ENCODE assay signal across 8 cellular contexts in the genomic region with DNA sequence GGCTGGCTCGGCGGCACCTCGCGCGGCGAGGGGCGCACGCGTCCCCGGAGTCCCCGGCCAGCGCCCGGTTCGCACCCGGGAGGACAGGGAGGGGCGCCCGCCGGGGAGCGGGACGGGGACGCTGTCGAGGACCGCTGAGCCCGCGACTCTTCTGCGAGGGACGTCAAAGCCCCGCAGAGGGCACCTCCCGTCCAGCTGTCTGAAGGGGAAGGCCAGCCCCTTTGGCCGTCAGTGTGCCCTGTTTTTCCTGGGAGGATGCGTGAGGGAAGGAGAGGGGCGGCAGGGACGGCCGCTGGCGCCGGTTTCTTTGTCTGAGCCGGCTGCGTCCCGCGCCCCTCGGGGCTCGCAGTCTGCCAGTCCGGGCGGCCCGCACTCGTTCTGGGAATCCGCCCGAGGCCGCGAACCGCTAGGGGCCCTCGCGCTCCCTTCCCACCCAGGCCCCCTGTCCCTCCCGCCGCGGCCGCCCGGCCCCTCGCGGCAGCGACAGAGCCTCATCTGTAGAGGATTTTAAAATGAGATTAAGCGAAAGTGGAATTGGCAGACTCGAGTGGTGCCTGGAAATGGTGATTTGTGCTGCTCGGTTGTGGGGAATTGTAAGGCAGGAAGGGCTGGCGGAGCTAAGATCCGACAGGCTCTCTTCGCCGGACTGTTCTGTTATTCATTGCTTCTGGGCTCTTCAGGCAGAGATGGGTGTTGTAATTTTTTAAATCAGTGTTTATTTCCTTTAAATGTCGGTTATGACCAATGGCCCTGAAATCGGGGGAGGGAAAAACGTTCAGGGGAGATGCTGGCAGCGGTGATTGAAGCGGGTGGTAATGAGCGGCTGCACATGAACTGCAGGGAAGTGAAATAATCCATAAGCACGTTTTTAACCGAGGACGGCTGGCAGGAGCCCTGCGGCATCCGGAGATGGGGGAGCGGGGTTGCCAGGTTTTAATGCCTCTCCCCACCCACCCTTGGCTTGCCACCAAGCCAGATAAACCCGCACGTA. TPM values are rescaled to one million over a fixed set of nuclear protein-coding genes. Genes with fewer than 3 reads are reported as not detected.
A peak's percentile ranks its signal among the peaks of the same experiment; 100 is the strongest.
DNase-seq lines count a peak whose midpoint lies in the region; ATAC-seq and TF ChIP-seq lines count a peak whose summit lies in the region.

No MANE protein-coding gene starts in this region.

- H3K36me3 ChIP-seq in IMR-90 (ENCODE audit: control insufficient read depth, insufficient read depth, low read length) = no peaks in the 10 kb centered on the region
- H3K36me3 ChIP-seq in parathyroid adenoma (ENCODE audit: control insufficient read depth, insufficient read depth, low read length) = no peaks in the 10 kb centered on the region

- no peak overlapping the region for H3K27ac Mint-ChIP-seq in T-cell

- H2AK5ac ChIP-seq in IMR-90 (ENCODE audit: low read depth, low read length) = no peak overlapping the region

- H3K9ac ChIP-seq in IMR-90 (ENCODE audit: low read depth, low read length) = peak overlapping the region; percentile 82
- no peak overlapping the region for H3K9ac ChIP-seq in parathyroid adenoma

- H4K8ac ChIP-seq in IMR-90 (ENCODE audit: low read depth in 2 of 2, low read length in 2 of 2) = peak overlapping the region; percentile 35 to 50; a peak in 3 of 4 replicates

- peak overlapping the region; percentile 54 for H4K91ac ChIP-seq in IMR-90 (ENCODE audit: insufficient read depth, low read depth, low read length)

- H2BK5ac ChIP-seq in IMR-90 (ENCODE audit: low read depth, low read length, poor library complexity, severe bottlenecking) = peak overlapping the region; percentile 14

- peak overlapping the region; percentile 55; the same call in 1 of the 2 replicates for H3K14ac ChIP-seq in IMR-90 (replicated peaks; ENCODE audit: low read depth, low read length)

- H4K20me1 ChIP-seq in IMR-90 (ENCODE audit: insufficient read depth, low read length) = no peaks in the 10 kb centered on the region

- H2AK9ac ChIP-seq in IMR-90 (replicated peaks; ENCODE audit: low read depth, low read length, poor library complexity) = peak overlapping the region; percentile 48

- H3K27ac ChIP-seq in IMR-90 (ENCODE audit: insufficient read depth, low read length) = peak overlapping the region; percentile 66
- no peak overlapping the region for H3K27ac ChIP-seq in parathyroid adenoma

- H3K23ac ChIP-seq in IMR-90 (ENCODE audit: low read depth, low read length) = peak overlapping the region; percentile 83

- H3K27me3 ChIP-seq in IMR-90 (ENCODE audit: control insufficient read depth, insufficient read depth, low read length) (no peaks in the 10 kb centered on the region; the same call in 1 of the 2 replicates), parathyroid adenoma (ENCODE audit: control insufficient read depth, insufficient read depth, low read length) (peaks cover 2% of the 10 kb centered on the region)

- no peaks in the 10 kb centered on the region for H3K9me3 ChIP-seq in IMR-90 (ENCODE audit: control insufficient read depth, insufficient read depth, low read length)
- H3K9me3 ChIP-seq in parathyroid adenoma (ENCODE audit: control insufficient read depth, low read length) = no peaks in the 10 kb centered on the region

- H2AFZ ChIP-seq in IMR-90 (replicated peaks; ENCODE audit: low read length, poor library complexity) (peak overlapping the region; percentile 91), parathyroid adenoma (peak overlapping the region; percentile 58)

- peaks cover 7 to 14% (median 13%) of the 10 kb centered on the region in 3 donors for H3K4me1 Mint-ChIP-seq in T-cell

- H3K4me3 Mint-ChIP-seq in T-cell = peak overlapping the region; percentile 48 to 57 (median 50)

- no peak overlapping the region for H2BK15ac ChIP-seq in IMR-90 (ENCODE audit: low read depth, low read length)

- in situ Hi-C loops in IMR-90 (cut with MboI; ENCODE audit: low sequenced_read_pairs) = no loop called here

- H3K4me1 ChIP-seq in IMR-90 (ENCODE audit: control insufficient read depth, insufficient read depth, low read length) (peaks cover 5% of the 10 kb centered on the region; the same call in 1 of the 2 replicates), parathyroid adenoma (no peaks in the 10 kb centered on the region)

- no peaks in the 10 kb centered on the region for H3K9me3 Mint-ChIP-seq in T-cell

- no peaks in the 10 kb centered on the region for H3K9me1 ChIP-seq in IMR-90 (ENCODE audit: insufficient read depth, low read length)

- DNase-seq in DMS 273 (lab: John Stamatoyannopoulos, UW; ENCODE audit: unreplicated experiment) (peak; percentile 90), IMR-90 (peak; percentile 47), T-cell (no peak), foreskin fibroblast (peak; percentile 21 to 38), superior temporal gyrus (ENCODE audit: extremely low spot score) (no peak)

- peak overlapping the region; percentile 29 for H2BK20ac ChIP-seq in IMR-90 (ENCODE audit: low read depth, low read length)

- H3K27me3 Mint-ChIP-seq in T-cell = peaks cover 47% of the 10 kb centered on the region in 2 donors

- H2BK120ac ChIP-seq in IMR-90 (ENCODE audit: low read depth, low read length) = peak overlapping the region; percentile 59

- dilution Hi-C loops in IMR-90 (cut with HindIII; ENCODE audit: low sequenced_read_pairs, unreplicated experiment) = no loop called here

- ATAC-seq in IMR-90 (ENCODE audit: low read depth) (peak; percentile 65), T-cell (replicated peaks in 1 of 4) (no peak), GM19328 (IDR thresholded peaks at IDR 0.05; ENCODE audit: unreplicated experiment) (no peak), HG02981 (IDR thresholded peaks at IDR 0.05; ENCODE audit: unreplicated experiment) (no peak)

- TF ChIP-seq CTCF in IMR-90 (conservative IDR thresholded peaks at IDR 0.05; ENCODE audit: low read depth, low read length) (0 out of 2 replicates have a peak, but pooled peaks have one; percentile 5), foreskin fibroblast (IDR thresholded peaks at IDR 0.05; ENCODE audit: low read depth, low read length) (no peak), parathyroid adenoma (IDR thresholded peaks at IDR 0.05) (no peak)

- no TSS peak for BruUV-seq in IMR-90 (replicated peaks; lab: Mats Ljungman, UMichigan)

- H3K79me2 ChIP-seq in parathyroid adenoma = no peaks in the 10 kb centered on the region

- POLR2A ChIA-PET in IMR-90 (lab: Charles Lee; ENCODE audit: unreplicated experiment) = no interaction called here
- POLR2A ChIA-PET in T-cell (lab: Charles Lee) = no interaction called here

- TF ChIP-seq RAD21 in IMR-90 (IDR thresholded peaks at IDR 0.05; ENCODE audit: low read length) = no peak

- H3K4me2 ChIP-seq in IMR-90 (ENCODE audit: low read depth, low read length) (peak overlapping the region; percentile 84), parathyroid adenoma (ENCODE audit: low read length) (peak overlapping the region; percentile 64)

- H3K79me1 ChIP-seq in IMR-90 (ENCODE audit: low read depth in 1 of 2, low read length in 2 of 2) = peaks cover 0 to 3% of the 10 kb centered on the region in 2 experiments; a peak in 1 of 4 replicates

- peak overlapping the region; percentile 8; the same call in 1 of the 2 replicates for H3K56ac ChIP-seq in IMR-90 (ENCODE audit: extremely low read depth, insufficient read depth, low read length)

- CTCF ChIA-PET in IMR-90 (lab: Yijun Ruan, JAX) = interaction anchor here (0.9 to 1.1 kb wide), 2 partner anchors 9 to 415 kb away, joined by 3 read pairs; no protein-coding TSS in a partner anchor
- CTCF ChIA-PET in T-cell (lab: Charles Lee) = no interaction called here

- H3K18ac ChIP-seq in IMR-90 (ENCODE audit: low read depth, low read length) = peak overlapping the region; percentile 60; the same call in 1 of the 2 replicates

- peak overlapping the region; percentile 55 for H3K4ac ChIP-seq in IMR-90 (ENCODE audit: low read depth, low read length)

- TF ChIP-seq POLR2A in IMR-90 (IDR thresholded peaks at IDR 0.05; ENCODE audit: low read depth, low read length) = no peak

- WGBS in IMR-90 (ENCODE audit: extremely low coverage in 2 of 2, insufficient read length in 1 of 2), 2 experiments = 1% methylated on average over 19 of the region's 82 CpGs; no CpG with 5 or more reads in 1 of the 2 experiments

- H4K5ac ChIP-seq in IMR-90 (ENCODE audit: low read depth, low read length) = no peak overlapping the region

- peak overlapping the region; percentile 78 for H3K4me3 ChIP-seq in IMR-90 (ENCODE audit: insufficient read depth, low read depth, low read length)
- peak overlapping the region; percentile 37 to 45 for H3K4me3 ChIP-seq in foreskin fibroblast (ENCODE audit: low read depth in 1 of 2, low read length in 2 of 2)
- peak overlapping the region; percentile 25 for H3K4me3 ChIP-seq in parathyroid adenoma (ENCODE audit: low read depth, low read length)

- no peaks in the 10 kb centered on the region for H3K36me3 Mint-ChIP-seq in T-cell

- intact Hi-C loops in IMR-90 (cut with micrococcal nuclease) = loop anchor here (2.0 to 5.0 kb wide), 4 partner anchors 162 to 468 kb away; no protein-coding TSS in a partner anchor

TF ChIP-seq in IMR-90, 13 proteins besides CTCF, POLR2A, EP300 and RAD21:
- TF ChIP-seq CEBPB (IDR thresholded peaks at IDR 0.05; ENCODE audit: low read depth, low read length) = no peak
- no peak for TF ChIP-seq BHLHE40 (IDR thresholded peaks at IDR 0.05; ENCODE audit: low read depth, low read length)
- TF ChIP-seq SMC3 (IDR thresholded peaks at IDR 0.05; ENCODE audit: low read depth, low read length) = no peak
- TF ChIP-seq, protein P1, sequence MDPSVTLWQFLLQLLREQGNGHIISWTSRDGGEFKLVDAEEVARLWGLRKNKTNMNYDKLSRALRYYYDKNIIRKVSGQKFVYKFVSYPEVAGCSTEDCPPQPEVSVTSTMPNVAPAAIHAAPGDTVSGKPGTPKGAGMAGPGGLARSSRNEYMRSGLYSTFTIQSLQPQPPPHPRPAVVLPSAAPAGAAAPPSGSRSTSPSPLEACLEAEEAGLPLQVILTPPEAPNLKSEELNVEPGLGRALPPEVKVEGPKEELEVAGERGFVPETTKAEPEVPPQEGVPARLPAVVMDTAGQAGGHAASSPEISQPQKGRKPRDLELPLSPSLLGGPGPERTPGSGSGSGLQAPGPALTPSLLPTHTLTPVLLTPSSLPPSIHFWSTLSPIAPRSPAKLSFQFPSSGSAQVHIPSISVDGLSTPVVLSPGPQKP (IDR thresholded peaks at IDR 0.05; ENCODE audit: borderline replicate concordance, low read depth, low read length) = no peak
- TF ChIP-seq FOS (IDR thresholded peaks at IDR 0.05; ENCODE audit: low read depth, low read length) = no peak
- no peak for TF ChIP-seq NFE2L2 (IDR thresholded peaks at IDR 0.05; ENCODE audit: low read depth, low read length)
- TF ChIP-seq MAZ (IDR thresholded peaks at IDR 0.05; ENCODE audit: borderline replicate concordance, low read depth, low read length) = no peak
- no peak for TF ChIP-seq MXI1 (IDR thresholded peaks at IDR 0.05; ENCODE audit: borderline replicate concordance, low read depth, low read length)

RNA-seq across cellular contexts. Expression of a gene that starts 0.6 kb away (rescaled TPM):
- total RNA-seq in IMR-90 (2012; rRNA removed) (19.4 and 23.7 TPM in 2 replicates), T-cell (under 1 TPM in 3 of 5 donors, not detected in 2; 0.20 to 0.50 (median 0.41) TPM)
- 14.7 and 16.8 TPM in 2 replicates for polyA plus RNA-seq in IMR-90 (2012; rRNA removed)
- 7.1 and 8.6 TPM in 2 replicates for polyA plus RNA-seq in IMR-90 (2012; cell fraction: cytosol; rRNA removed)
- polyA plus RNA-seq in IMR-90 (2012; cell fraction: nucleus; rRNA removed; ENCODE audit: low replicate concordance) = 3.8 and 14.8 TPM in 2 replicates

Comparison
In these comparisons a context has a peak if more than half of its experiments do, and no peak if none do; other contexts are left out.
1. DNase-seq: peak in DMS 273 (single experiment), IMR-90 (single experiment) and foreskin fibroblast (2 of 2); none in T-cell (0 of 34) and superior temporal gyrus (single experiment).
2. H3K4me3 ChIP-seq: peak in every context shown above with its lines; median percentile 78 in IMR-90; 41 in foreskin fibroblast; 25 in parathyroid adenoma.
3. RNA of a gene that starts 0.6 kb away (total RNA-seq): 19.4 to 23.7 TPM in IMR-90; 0.20 to 0.50 TPM in T-cell; every median in the first group is over 10 times any median in the second.